9 cellular contexts compared by ENCODE assay signal in genomic region chr10:89805599-89806013, GRCh38.
DNase-seq lines count a peak whose midpoint lies in the region; ATAC-seq lines count a peak whose summit lies in the region.
"Had no signal": no experiment of that assay in that cellular context is flagged by ENCODE, and none has a peak within 500 bp of the region (broad histone marks: within the 10 kb centered on the region; RNA-seq: fewer than 3 reads in every experiment).

No MANE protein-coding gene starts in this region.

- ATAC-seq in GM18867 (IDR thresholded peaks at IDR 0.05; ENCODE audit: unreplicated experiment) (peak; percentile 93), GM21576 (IDR thresholded peaks at IDR 0.05; ENCODE audit: unreplicated experiment) (peak; percentile 91), HG03457 (IDR thresholded peaks at IDR 0.05; ENCODE audit: unreplicated experiment) (peak; percentile 95)

- peak; percentile 11 to 67 (median 29) for DNase-seq in stimulated activated CD4-positive, alpha-beta T cell treated with anti-CD3 and anti-CD28 coated beads, Interleukin-1b, Interleukin-23, amount 100 ng/mL, for 24 hours (ENCODE audit: low read depth in 4 of 4, low spot score in 1 of 4)
- DNase-seq in NCI-H526 (lab: John Stamatoyannopoulos, UW): no peak
- DNase-seq in KG1 (lab: John Stamatoyannopoulos, UW): no peak
- DNase-seq in SKM-1 (lab: John Stamatoyannopoulos, UW; ENCODE audit: unreplicated experiment): no peak
- DNase-seq in Ammon's horn (ENCODE audit: low spot score): no peak
- DNase-seq: dermis blood vessel endothelial cell had no signal

Comparison
In these comparisons a context has a peak if more than half of its experiments do, and no peak if none do; other contexts are left out.
1. DNase-seq: peak in stimulated activated CD4-positive, alpha-beta T cell treated with anti-CD3 and anti-CD28 coated beads, Interleukin-1b, Interleukin-23, amount 100 ng/mL, for 24 hours (4 of 4); none in NCI-H526 (0 of 2), KG1 (single experiment), SKM-1 (single experiment) and Ammon's horn (single experiment).
2. Peak in every context shown above with its lines, with median percentiles within 50 percentile points of each other: ATAC-seq.